ENCODE assay signal across 10 cellular contexts in the genomic region with DNA sequence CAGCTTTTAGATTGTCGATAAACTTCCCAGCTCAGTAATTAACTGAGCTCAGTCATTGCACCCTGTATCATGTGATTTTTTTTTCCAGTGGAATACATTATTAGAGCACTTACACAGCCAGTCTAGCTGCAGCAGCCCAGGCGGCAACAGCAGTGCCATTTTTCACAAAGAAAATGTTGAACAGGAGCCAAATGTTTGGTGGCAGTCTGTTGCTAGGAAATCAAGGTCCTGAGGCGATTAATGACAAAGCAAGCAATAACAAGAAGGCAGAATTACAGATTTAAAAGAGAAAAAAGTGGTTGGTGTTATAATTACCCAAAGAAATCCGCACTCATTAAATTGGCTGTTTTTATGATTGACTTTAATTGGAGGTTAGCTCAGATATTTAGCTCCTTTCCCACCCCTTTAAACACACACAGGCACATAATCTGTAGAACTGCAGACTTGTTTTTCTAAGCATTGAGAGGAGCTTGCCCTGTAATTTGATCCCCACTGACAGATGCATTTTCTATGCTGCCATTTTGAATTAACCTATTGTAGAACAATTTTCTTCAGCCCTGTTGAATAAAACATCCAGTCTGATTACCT.
A peak's percentile ranks its signal among the peaks of the same experiment; 100 is the strongest.
DNase-seq lines count a peak whose midpoint lies in the region; ATAC-seq, FAIRE-seq and TF ChIP-seq lines count a peak whose summit lies in the region.
"Had no signal": no experiment of that assay in that cellular context is flagged by ENCODE, and none has a peak within 500 bp of the region (broad histone marks: within the 10 kb centered on the region; RNA-seq: fewer than 3 reads in every experiment).

No MANE protein-coding gene starts in this region.

- intact Hi-C loops in endothelial cell of umbilical vein (cut with micrococcal nuclease), result no loop called here
- intact Hi-C loops in posterior cingulate gyrus (cut with DNase I), result no loop called here

- POLR2A ChIA-PET in HEK293T (lab: Yijun Ruan, JAX), result interaction anchor here (1.0 kb wide), 1 partner anchor 693 kb away, joined by 4 read pairs; the partner anchor contains the start of gene SAMD8
- POLR2A ChIA-PET in endothelial cell of umbilical vein (lab: Charles Lee), result no interaction called here

- H3K4me3 ChIP-seq in endothelial cell of umbilical vein (replicated peaks in 1 of 3; ENCODE audit: insufficient read depth in 1 of 3, low read depth in 1 of 3, low read length in 3 of 3), result no peak overlapping the region

- ATAC-seq in GM21786 (IDR thresholded peaks at IDR 0.05; ENCODE audit: unreplicated experiment), result no peak
- no peak for ATAC-seq in HG03342 (IDR thresholded peaks at IDR 0.05; ENCODE audit: unreplicated experiment)
- ATAC-seq in HG03095 (IDR thresholded peaks at IDR 0.05; ENCODE audit: unreplicated experiment), result no peak
- ATAC-seq: activated CD4-positive, alpha-beta T cell treated with anti-CD3 and anti-CD28 coated beads for 36 hours had no signal

- no peaks in the 10 kb centered on the region for H4K20me1 ChIP-seq in endothelial cell of umbilical vein (replicated peaks; ENCODE audit: control insufficient read depth, extremely low read depth, insufficient read depth, low read length)

- dilution Hi-C loops in endothelial cell of umbilical vein (cut with MboI; ENCODE audit: extremely low pct_ligation_motif_present, low sequenced_read_pairs), result no loop called here

- no peaks in the 10 kb centered on the region for H3K79me2 ChIP-seq in endothelial cell of umbilical vein (ENCODE audit: control insufficient read depth, insufficient read depth, low read length)

- CTCF ChIA-PET in HEK293T (lab: Yijun Ruan, JAX), result interaction anchor here (0.7 to 2.0 kb wide), 4 partner anchors 12 to 364 kb away, joined by 3 to 6 read pairs (median 4); no protein-coding TSS in a partner anchor
- CTCF ChIA-PET in endothelial cell of umbilical vein (lab: Charles Lee), result interaction anchor here (0.9 to 3.0 kb wide), 7 partner anchors 9 to 601 kb away, joined by 3 to 10 read pairs (median 5); no protein-coding TSS in a partner anchor

- no peaks in the 10 kb centered on the region for H3K9me1 ChIP-seq in endothelial cell of umbilical vein (replicated peaks; ENCODE audit: control insufficient read depth, extremely low read depth, insufficient read depth, low read length)

- no TSS peak for BruUV-seq in endothelial cell of umbilical vein (replicated peaks; lab: Mats Ljungman, UMichigan)

- no peak overlapping the region for H3K4me2 ChIP-seq in endothelial cell of umbilical vein (ENCODE audit: insufficient read depth, low read length)

- no peaks in the 10 kb centered on the region for H3K36me3 ChIP-seq in endothelial cell of umbilical vein (ENCODE audit: control insufficient read depth in 2 of 2, extremely low read depth in 1 of 2, insufficient read depth in 2 of 2, low read length in 2 of 2)

- H3K9ac ChIP-seq in endothelial cell of umbilical vein (replicated peaks; ENCODE audit: extremely low read depth, insufficient read depth, low read length), result no peak overlapping the region

- H3K4me1 ChIP-seq in endothelial cell of umbilical vein (ENCODE audit: control insufficient read depth, extremely low read depth, insufficient read depth, low read length), result no peaks in the 10 kb centered on the region

- no peaks in the 10 kb centered on the region for H3K9me3 ChIP-seq in endothelial cell of umbilical vein (replicated peaks; ENCODE audit: control insufficient read depth, insufficient read depth, low read length)

- no peaks in the 10 kb centered on the region for H3K27me3 ChIP-seq in endothelial cell of umbilical vein (ENCODE audit: control insufficient read depth in 2 of 2, insufficient read depth in 2 of 2, low read length in 2 of 2)

- no peak overlapping the region for H2AFZ ChIP-seq in endothelial cell of umbilical vein (ENCODE audit: low read depth, low read length)

- TF ChIP-seq CTCF in endothelial cell of umbilical vein (IDR thresholded peaks at IDR 0.05; ENCODE audit: extremely low read depth in 1 of 2, insufficient read depth in 1 of 2, low read depth in 1 of 2, low read length in 2 of 2), result no peak

- DNase-seq in HEK293T (ENCODE audit: extremely low spot score) (peak; percentile 58), NCI-H446 treated with DMSO at 0.1 percent for 48 hours (lab: John Stamatoyannopoulos, UW) (peak; percentile 87), endothelial cell of umbilical vein (ENCODE audit: low read depth, low spot score) (peak; percentile 55), posterior cingulate gyrus (peak in 6 of 10 donors; percentile 10 to 85 (median 33)), ecto neural progenitor cell (ENCODE audit: low spot score) (no peak)
- DNase-seq: activated CD4-positive, alpha-beta T cell treated with anti-CD3 and anti-CD28 coated beads for 36 hours had no signal

- FAIRE-seq in endothelial cell of umbilical vein (lab: Jason Lieb, UNC), result no peak

- TF ChIP-seq POLR2A in endothelial cell of umbilical vein (IDR thresholded peaks at IDR 0.05; ENCODE audit: low read depth, low read length), result no peak

- H3K27ac ChIP-seq in endothelial cell of umbilical vein (ENCODE audit: insufficient read depth, low read depth, low read length), result no peak overlapping the region
- H3K27ac ChIP-seq: HL-60 had no signal

TF ChIP-seq in HEK293T, 16 proteins besides CTCF, POLR2A, EP300 and RAD21:
- TF ChIP-seq FOXM1 (IDR thresholded peaks at IDR 0.05; ENCODE audit: borderline replicate concordance) (no peak), ELF4 (IDR thresholded peaks at IDR 0.05) (no peak), CTBP1 (IDR thresholded peaks at IDR 0.05; ENCODE audit: borderline replicate concordance) (no peak), ARNT (IDR thresholded peaks at IDR 0.05) (no peak), HDGF (IDR thresholded peaks at IDR 0.05; ENCODE audit: borderline replicate concordance) (no peak), SP1 (IDR thresholded peaks at IDR 0.05) (no peak), ZNF384 (IDR thresholded peaks at IDR 0.05) (no peak; the same call in 1 of the 2 replicates)
- TF ChIP-seq, protein P1, sequence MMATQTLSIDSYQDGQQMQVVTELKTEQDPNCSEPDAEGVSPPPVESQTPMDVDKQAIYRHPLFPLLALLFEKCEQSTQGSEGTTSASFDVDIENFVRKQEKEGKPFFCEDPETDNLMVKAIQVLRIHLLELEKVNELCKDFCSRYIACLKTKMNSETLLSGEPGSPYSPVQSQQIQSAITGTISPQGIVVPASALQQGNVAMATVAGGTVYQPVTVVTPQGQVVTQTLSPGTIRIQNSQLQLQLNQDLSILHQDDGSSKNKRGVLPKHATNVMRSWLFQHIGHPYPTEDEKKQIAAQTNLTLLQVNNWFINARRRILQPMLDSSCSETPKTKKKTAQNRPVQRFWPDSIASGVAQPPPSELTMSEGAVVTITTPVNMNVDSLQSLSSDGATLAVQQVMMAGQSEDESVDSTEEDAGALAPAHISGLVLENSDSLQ (IDR thresholded peaks at IDR 0.05), result peak; percentile 30; the same call in 1 of the 2 replicates
TF ChIP-seq in HEK293T: peak in this region for 1.

TF ChIP-seq in endothelial cell of umbilical vein, 7 proteins besides CTCF, POLR2A, EP300 and RAD21:
- TF ChIP-seq MYC (IDR thresholded peaks at IDR 0.05; ENCODE audit: low read depth, low read length) (no peak), MAX (IDR thresholded peaks at IDR 0.05; ENCODE audit: insufficient read depth, insufficient read length) (no peak), EZH2 (IDR thresholded peaks at IDR 0.05; ENCODE audit: borderline replicate concordance, low read depth, low read length, severe bottlenecking) (no peak), GATA2 (IDR thresholded peaks at IDR 0.05; ENCODE audit: insufficient read depth, insufficient read length, low read depth, low read length) (no peak), JUN (IDR thresholded peaks at IDR 0.05; ENCODE audit: borderline replicate concordance, insufficient read depth, insufficient read length, low read depth) (no peak), POLR2AphosphoS5 (IDR thresholded peaks at IDR 0.05; ENCODE audit: insufficient read depth, low read depth, low read length) (no peak), FOS (IDR thresholded peaks at IDR 0.05; ENCODE audit: borderline replicate concordance, insufficient read depth, low read length) (no peak)
